ENCODE assay signal across 1 cellular context in genomic region chr1:25484533-25484932, GRCh38.
TF ChIP-seq lines count a peak whose summit lies in the region.

No MANE protein-coding gene starts in this region.

TF ChIP-seq in IMR-90, 13 proteins besides CTCF, POLR2A, EP300 and RAD21 (continued from another document):
- TF ChIP-seq USF2 (IDR thresholded peaks at IDR 0.05; ENCODE audit: low read depth, low read length): no peak
- no peak for TF ChIP-seq BHLHE40 (IDR thresholded peaks at IDR 0.05; ENCODE audit: low read depth, low read length)
- TF ChIP-seq RFX5 (IDR thresholded peaks at IDR 0.05; ENCODE audit: low read depth, low read length): no peak
- no peak for TF ChIP-seq MXI1 (IDR thresholded peaks at IDR 0.05; ENCODE audit: borderline replicate concordance, low read depth, low read length)
- TF ChIP-seq RCOR1 (IDR thresholded peaks at IDR 0.05; ENCODE audit: insufficient replicate concordance, low read length): no peak
- TF ChIP-seq CEBPB (IDR thresholded peaks at IDR 0.05; ENCODE audit: low read depth, low read length): no peak
- TF ChIP-seq, protein P1, sequence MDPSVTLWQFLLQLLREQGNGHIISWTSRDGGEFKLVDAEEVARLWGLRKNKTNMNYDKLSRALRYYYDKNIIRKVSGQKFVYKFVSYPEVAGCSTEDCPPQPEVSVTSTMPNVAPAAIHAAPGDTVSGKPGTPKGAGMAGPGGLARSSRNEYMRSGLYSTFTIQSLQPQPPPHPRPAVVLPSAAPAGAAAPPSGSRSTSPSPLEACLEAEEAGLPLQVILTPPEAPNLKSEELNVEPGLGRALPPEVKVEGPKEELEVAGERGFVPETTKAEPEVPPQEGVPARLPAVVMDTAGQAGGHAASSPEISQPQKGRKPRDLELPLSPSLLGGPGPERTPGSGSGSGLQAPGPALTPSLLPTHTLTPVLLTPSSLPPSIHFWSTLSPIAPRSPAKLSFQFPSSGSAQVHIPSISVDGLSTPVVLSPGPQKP (IDR thresholded peaks at IDR 0.05; ENCODE audit: borderline replicate concordance, low read depth, low read length): no peak
- no peak for TF ChIP-seq CHD1 (IDR thresholded peaks at IDR 0.05; ENCODE audit: low read depth, low read length)
- TF ChIP-seq MAFK (IDR thresholded peaks at IDR 0.05; ENCODE audit: low read depth, low read length): no peak
- TF ChIP-seq MAZ (IDR thresholded peaks at IDR 0.05; ENCODE audit: borderline replicate concordance, low read depth, low read length): no peak
- TF ChIP-seq FOS (IDR thresholded peaks at IDR 0.05; ENCODE audit: low read depth, low read length): no peak
- no peak for TF ChIP-seq SMC3 (IDR thresholded peaks at IDR 0.05; ENCODE audit: low read depth, low read length)
